30 cellular contexts compared by ENCODE assay signal in genomic region chr18:48111547-48111946, GRCh38.
"Had no signal": no experiment of that assay in that cellular context is flagged by ENCODE, and none has a peak within 500 bp of the region (broad histone marks: within the 10 kb centered on the region; RNA-seq: fewer than 3 reads in every experiment).

No MANE protein-coding gene starts in this region.

- H3K36me3 Mint-ChIP-seq: activated CD4-positive, alpha-beta memory T cell treated with anti-CD3 and anti-CD28 coated beads for 36 hours; activated CD8-positive, alpha-beta memory T cell treated with anti-CD3 and anti-CD28 coated beads, Interleukin-2, amount 10 ng/mL, durations not matched to agents 7 days and 5 days; activated naive CD4-positive, alpha-beta T cell treated with anti-CD3 and anti-CD28 coated beads, Interleukin-2, amount 50 U/mL, for 24 hours; activated naive CD8-positive, alpha-beta T cell treated with anti-CD3 and anti-CD28 coated beads for 36 hours; brain had no signal

- H3K9me3 ChIP-seq: ascending aorta, breast epithelium had no signal

- ATAC-seq: activated CD4-positive, alpha-beta T cell treated with anti-CD3 and anti-CD28 coated beads for 36 hours; activated CD8-positive, alpha-beta memory T cell treated with anti-CD3 and anti-CD28 coated beads, Interleukin-2, amount 10 ng/mL, durations not matched to agents 7 days and 5 days; activated CD8-positive, alpha-beta T cell treated with anti-CD3 and anti-CD28 coated beads, Interleukin-2, amount 10 ng/mL, durations not matched to agents 7 days and 5 days; esophagus mucosa had no signal

- H3K4me1 ChIP-seq: ascending aorta, breast epithelium had no signal

- H3K27me3 ChIP-seq: ascending aorta, breast epithelium, cardiac muscle cell, dorsolateral prefrontal cortex had no signal

- H3K27ac ChIP-seq: ascending aorta, breast epithelium, cardiac muscle cell, coronary artery, dorsolateral prefrontal cortex had no signal

- H3K4me1 Mint-ChIP-seq: activated CD4-positive, alpha-beta T cell treated with anti-CD3 and anti-CD28 coated beads for 36 hours; activated naive CD4-positive, alpha-beta T cell treated with anti-CD3 and anti-CD28 coated beads, Interleukin-2, amount 50 U/mL, for 24 hours; activated naive CD8-positive, alpha-beta T cell treated with anti-CD3 and anti-CD28 coated beads for 36 hours; central memory CD8-positive, alpha-beta T cell had no signal

- DNase-seq: activated CD4-positive, alpha-beta memory T cell treated with anti-CD3 and anti-CD28 coated beads for 36 hours; activated CD4-positive, alpha-beta T cell treated with anti-CD3 and anti-CD28 coated beads for 36 hours; activated CD4-positive, alpha-beta T cell treated with anti-CD3 and anti-CD28 coated beads, Interleukin-2, amount 10 ng/mL, durations not matched to agents 24 days and 14 days; activated CD4-positive, CD25-positive, alpha-beta regulatory T cell; activated CD4-positive, CD25-positive, alpha-beta regulatory T cell treated with anti-CD3 and anti-CD28 coated beads, Interleukin-2, amount 50 U/mL, for 72 hours; activated CD8-positive, alpha-beta memory T cell treated with anti-CD3 and anti-CD28 coated beads, Interleukin-2, amount 10 ng/mL, durations not matched to agents 7 days and 5 days; activated CD8-positive, alpha-beta memory T cell treated with anti-CD3 and anti-CD28 coated beads, Interleukin-2, amount 50 U/mL, for 4 hours; activated CD8-positive, alpha-beta T cell treated with anti-CD3 and anti-CD28 coated beads, Interleukin-2, amount 10 ng/mL, durations not matched to agents 7 days and 5 days; activated effector memory CD4-positive, alpha-beta T cell treated with anti-CD3 and anti-CD28 coated beads, Interleukin-2, amount 50 U/mL, for 16 hours; activated naive CD4-positive, alpha-beta T cell treated with anti-CD3 and anti-CD28 coated beads for 36 hours; activated naive CD8-positive, alpha-beta T cell treated with anti-CD3 and anti-CD28 coated beads for 36 hours; activated T-cell treated with anti-CD3 and anti-CD28 coated beads, Interleukin-2, amount 50 U/mL, for 1 hour; activated T-cell treated with anti-CD3 and anti-CD28 coated beads, Interleukin-2, amount 50 U/mL, for 48 hours; dorsolateral prefrontal cortex; effector memory CD4-positive, alpha-beta T cell; endodermal cell; foreskin fibroblast; head of caudate nucleus; T-helper 2 cell had no signal

- H3K4me3 Mint-ChIP-seq: activated CD4-positive, alpha-beta memory T cell treated with anti-CD3 and anti-CD28 coated beads for 36 hours; activated CD4-positive, alpha-beta T cell treated with anti-CD3 and anti-CD28 coated beads for 36 hours; activated CD4-positive, alpha-beta T cell treated with anti-CD3 and anti-CD28 coated beads, Interleukin-2, amount 10 ng/mL, durations not matched to agents 24 days and 14 days; activated CD8-positive, alpha-beta memory T cell treated with anti-CD3 and anti-CD28 coated beads, Interleukin-2, amount 10 ng/mL, durations not matched to agents 7 days and 5 days; activated CD8-positive, alpha-beta T cell treated with anti-CD3 and anti-CD28 coated beads, Interleukin-2, amount 10 ng/mL, durations not matched to agents 7 days and 5 days; activated naive CD4-positive, alpha-beta T cell treated with anti-CD3 and anti-CD28 coated beads for 36 hours; activated naive CD4-positive, alpha-beta T cell treated with anti-CD3 and anti-CD28 coated beads, Interleukin-2, amount 50 U/mL, for 24 hours; activated naive CD8-positive, alpha-beta T cell treated with anti-CD3 and anti-CD28 coated beads for 36 hours; activated T-helper 1 cell treated with anti-CD3 and anti-CD28 coated beads, Interleukin-12 subunit alpha, Interleukin-12 subunit beta, Interleukin-2, Interleukin-4 antibody, amounts not matched to agents 30 ng/mL and 10 ng/mL and 1 ng/mL, durations not matched to agents 14 hours and 24 hours and 36 hours; brain; central memory CD8-positive, alpha-beta T cell; dendritic cell treated with granulocyte-macrophage colony-stimulating factor and Interleukin-4, amounts not matched to agents 40 ng/mL and 50 ng/mL, for 4 days; endodermal cell had no signal

- H3K9me3 Mint-ChIP-seq: activated CD4-positive, alpha-beta memory T cell treated with anti-CD3 and anti-CD28 coated beads for 36 hours; activated CD4-positive, alpha-beta T cell treated with anti-CD3 and anti-CD28 coated beads, Interleukin-2, amount 10 ng/mL, durations not matched to agents 24 days and 14 days; activated naive CD4-positive, alpha-beta T cell treated with anti-CD3 and anti-CD28 coated beads for 36 hours; activated naive CD4-positive, alpha-beta T cell treated with anti-CD3 and anti-CD28 coated beads, Interleukin-2, amount 50 U/mL, for 24 hours; activated naive CD8-positive, alpha-beta T cell treated with anti-CD3 and anti-CD28 coated beads for 36 hours; activated T-helper 1 cell treated with anti-CD3 and anti-CD28 coated beads, Interleukin-12 subunit alpha, Interleukin-12 subunit beta, Interleukin-2, Interleukin-4 antibody, amounts not matched to agents 30 ng/mL and 10 ng/mL and 1 ng/mL, durations not matched to agents 14 hours and 24 hours and 36 hours; activated T-helper 2 cell treated with anti-CD3 and anti-CD28 coated beads, Interferon-gamma antibody, Interleukin-2, Interleukin-4, amounts not matched to agents 10 μg/mL and 5 μg/mL and 100 μg/mL, durations not matched to agents 14 hours and 24 hours and 36 hours; central memory CD8-positive, alpha-beta T cell; dendritic cell treated with granulocyte-macrophage colony-stimulating factor and Interleukin-4, amounts not matched to agents 40 ng/mL and 50 ng/mL, for 4 days; endodermal cell had no signal

- H3K36me3 ChIP-seq: ascending aorta, breast epithelium, cardiac muscle cell had no signal

- H3K27ac Mint-ChIP-seq: activated CD4-positive, alpha-beta memory T cell treated with anti-CD3 and anti-CD28 coated beads for 36 hours; activated CD4-positive, alpha-beta T cell treated with anti-CD3 and anti-CD28 coated beads for 36 hours; activated CD4-positive, alpha-beta T cell treated with anti-CD3 and anti-CD28 coated beads, Interleukin-2, amount 10 ng/mL, durations not matched to agents 24 days and 14 days; activated CD8-positive, alpha-beta memory T cell treated with anti-CD3 and anti-CD28 coated beads, Interleukin-2, amount 10 ng/mL, durations not matched to agents 7 days and 5 days; activated CD8-positive, alpha-beta T cell treated with anti-CD3 and anti-CD28 coated beads, Interleukin-2, amount 10 ng/mL, durations not matched to agents 7 days and 5 days; activated naive CD4-positive, alpha-beta T cell treated with anti-CD3 and anti-CD28 coated beads for 36 hours; activated naive CD4-positive, alpha-beta T cell treated with anti-CD3 and anti-CD28 coated beads, Interleukin-2, amount 50 U/mL, for 24 hours; activated naive CD8-positive, alpha-beta T cell treated with anti-CD3 and anti-CD28 coated beads for 36 hours; activated T-helper 1 cell treated with anti-CD3 and anti-CD28 coated beads, Interleukin-12 subunit alpha, Interleukin-12 subunit beta, Interleukin-2, Interleukin-4 antibody, amounts not matched to agents 30 ng/mL and 10 ng/mL and 1 ng/mL, durations not matched to agents 14 hours and 24 hours and 36 hours; activated T-helper 2 cell treated with anti-CD3 and anti-CD28 coated beads, Interferon-gamma antibody, Interleukin-2, Interleukin-4, amounts not matched to agents 10 μg/mL and 5 μg/mL and 100 μg/mL, durations not matched to agents 14 hours and 24 hours and 36 hours; dendritic cell treated with granulocyte-macrophage colony-stimulating factor and Interleukin-4, amounts not matched to agents 40 ng/mL and 50 ng/mL, for 4 days; endodermal cell had no signal

- H3K4me3 ChIP-seq: ascending aorta, breast epithelium, cardiac muscle cell, coronary artery, dorsolateral prefrontal cortex had no signal
